27 cellular contexts compared by ENCODE assay signal in genomic region chr5:44167540-44167939, GRCh38.
"Had no signal": no experiment of that assay in that cellular context is flagged by ENCODE, and none has a peak within 500 bp of the region (broad histone marks: within the 10 kb centered on the region; RNA-seq: fewer than 3 reads in every experiment).

No MANE protein-coding gene starts in this region.

- DNase-seq: kidney glomerular epithelial cell; left colon; left lung; lower lobe of right lung; mammary epithelial cell; mesenchymal stem cell; naive thymus-derived CD8-positive, alpha-beta T cell; nucleus accumbens; pancreas; posterior cingulate gyrus; retina; right cardiac atrium; stimulated activated CD4-positive, alpha-beta T cell treated with anti-CD3 and anti-CD28 coated beads, Interleukin-12 subunit alpha, Interleukin-12 subunit beta, amount 100 ng/mL, for 4 hours; stimulated activated CD4-positive, alpha-beta T cell treated with anti-CD3 and anti-CD28 coated beads, Interleukin-15, amount 100 ng/mL, for 24 hours; stimulated activated CD4-positive, alpha-beta T cell treated with anti-CD3 and anti-CD28 coated beads, Interleukin-2, amount 100 ng/mL, for 24 hours; stimulated activated CD4-positive, alpha-beta T cell treated with anti-CD3 and anti-CD28 coated beads, Interleukin-4, amount 100 ng/mL, for 1 hour; stimulated activated naive B cell treated with anti-CD40 and anti-IgM and Interleukin-4, amounts not matched to agents 10 μg/mL and 1 μg/mL and 100 μg/mL, for 72 hours; stimulated activated naive CD8-positive, alpha-beta T cell treated with anti-CD3 and anti-CD28 coated beads, Interleukin-15, Interleukin-2, amounts not matched to agents 100 U/mL and 50 U/mL, for 24 hours; stomach; testis; thyroid gland; transverse colon; upper lobe of left lung had no signal

- H3K4me3 ChIP-seq: left lung, lower lobe of right lung, pancreas, prostate gland, skin epidermis, stomach, testis, thyroid gland, transverse colon, upper lobe of left lung, vagina had no signal

- H3K9me3 ChIP-seq: lower lobe of right lung, pancreas, prostate gland, testis, thyroid gland, vagina had no signal

- H3K27ac ChIP-seq: left lung, lower lobe of right lung, pancreas, prostate gland, skin epidermis, stomach, testis, thyroid gland, transverse colon, upper lobe of left lung, vagina had no signal

- ATAC-seq: left colon; left lung; lower lobe of right lung; naive thymus-derived CD8-positive, alpha-beta T cell; pancreas; right cardiac atrium; sciatic nerve; stimulated activated naive B cell treated with anti-CD40 and anti-IgM and Interleukin-4, amounts not matched to agents 10 μg/mL and 1 μg/mL and 100 μg/mL, for 72 hours; stimulated activated naive CD8-positive, alpha-beta T cell treated with anti-CD3 and anti-CD28 coated beads, Interleukin-15, Interleukin-2, amounts not matched to agents 100 U/mL and 50 U/mL, for 24 hours had no signal

- H3K27me3 ChIP-seq: left lung, pancreas, stomach, testis, thyroid gland, transverse colon, upper lobe of left lung, vagina had no signal

- H3K4me1 ChIP-seq: left lung, lower lobe of right lung, pancreas, prostate gland, stomach, testis, thyroid gland, transverse colon, upper lobe of left lung, vagina had no signal

- H3K36me3 ChIP-seq: left lung, lower lobe of right lung, pancreas, prostate gland, stomach, thyroid gland, transverse colon, upper lobe of left lung, vagina had no signal
